18 cellular contexts compared by ENCODE assay signal in the genomic region with DNA sequence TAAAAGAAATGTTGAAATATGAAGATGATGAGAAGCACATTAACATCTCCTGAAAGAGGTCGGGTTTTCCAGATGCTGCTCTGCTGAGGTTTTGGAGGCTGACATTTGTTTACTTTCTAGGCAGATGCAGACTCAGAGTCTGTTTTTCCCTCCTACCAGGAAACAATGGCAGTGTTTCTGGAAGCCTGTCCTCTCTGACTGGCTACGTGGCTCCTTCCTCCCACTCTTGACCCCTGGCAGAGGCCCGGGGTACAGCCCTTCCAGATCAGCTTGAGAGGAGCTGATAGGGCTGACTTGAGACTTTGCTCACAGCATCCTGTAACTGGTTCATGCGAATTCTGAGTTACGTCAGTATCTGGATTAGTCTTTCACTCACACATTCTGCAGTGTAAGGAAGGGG. TPM values are rescaled to one million over a fixed set of nuclear protein-coding genes. Genes with fewer than 3 reads are reported as not detected.
DNase-seq lines count a peak whose midpoint lies in the region; ATAC-seq, FAIRE-seq and TF ChIP-seq lines count a peak whose summit lies in the region.
"Had no signal": no experiment of that assay in that cellular context is flagged by ENCODE, and none has a peak within 500 bp of the region (broad histone marks: within the 10 kb centered on the region; RNA-seq: fewer than 3 reads in every experiment).

No MANE protein-coding gene starts in this region.

- H3K27me3 ChIP-seq in K562 (ENCODE audit: control insufficient read depth in 2 of 2, insufficient read depth in 2 of 2, low read length in 2 of 2): peaks cover 11 to 19% of the 10 kb centered on the region in 2 experiments; a peak in 4 of 5 replicates
- H3K27me3 ChIP-seq: tibial artery had no signal

- no TSS peak for BruUV-seq in K562 (replicated peaks; lab: Mats Ljungman, UMichigan)

- peaks cover 82% of the 10 kb centered on the region for H3K36me3 Mint-ChIP-seq in activated naive CD4-positive, alpha-beta T cell treated with anti-CD3 and anti-CD28 coated beads, Interleukin-2, amount 10 ng/mL, durations not matched to agents 7 days and 5 days
- peaks cover 89% of the 10 kb centered on the region for H3K36me3 Mint-ChIP-seq in activated naive CD4-positive, alpha-beta T cell treated with anti-CD3 and anti-CD28 coated beads for 36 hours (ENCODE audit: low read depth)
- H3K36me3 Mint-ChIP-seq: WTC11 had no signal

- no peak overlapping the region for H3K9ac ChIP-seq in K562 (ENCODE audit: insufficient read depth in 1 of 2, low read depth in 2 of 2, low read length in 2 of 2)

- no peak for TF ChIP-seq RAD21 in K562 (CRISPR knock-in tag; conservative IDR thresholded peaks at IDR 0.05 in 1 of 2, IDR thresholded peaks at IDR 0.05 in 1 of 2)

- POLR2A ChIA-PET in K562 (lab: Yijun Ruan, JAX): interaction anchor here (0.6 kb wide), 1 partner anchor 556 kb away, joined by 3 read pairs; no protein-coding TSS in a partner anchor
- POLR2A ChIA-PET in HEK293T (lab: Yijun Ruan, JAX): no interaction called here

- H3K4me2 ChIP-seq in K562 (ENCODE audit: insufficient read depth, low read length): no peak overlapping the region

- no peak for TF ChIP-seq EP300 in K562 (IDR thresholded peaks at IDR 0.05; ENCODE audit: low read length)

- H3K79me2 ChIP-seq in K562 (ENCODE audit: control insufficient read depth, insufficient read depth, low read length): no peaks in the 10 kb centered on the region

- DNase-seq in activated naive CD4-positive, alpha-beta T cell treated with anti-CD3 and anti-CD28 coated beads, Interleukin-2, amount 10 ng/mL, durations not matched to agents 7 days and 5 days: no peak
- no peak for DNase-seq in activated naive CD4-positive, alpha-beta T cell treated with anti-CD3 and anti-CD28 coated beads for 36 hours
- DNase-seq in K562 (ENCODE audit: extremely low read depth in 1 of 4, low spot score in 3 of 4): no peak
- peak in 1 of 2 donors; percentile 44 for DNase-seq in left colon
- no peak for DNase-seq in stimulated activated naive CD8-positive, alpha-beta T cell treated with anti-CD3 and anti-CD28 coated beads, Interleukin-15, amount 100 ng/mL, for 72 hours
- no peak for DNase-seq in NCI-H510A treated with DMSO at 0.1 percent for 48 hours (lab: John Stamatoyannopoulos, UW)
- no peak for DNase-seq in HEK293T (ENCODE audit: extremely low spot score)
- DNase-seq in effector CD4-positive, alpha-beta T cell: no peak
- DNase-seq: activated effector memory CD4-positive, alpha-beta T cell treated with anti-CD3 and anti-CD28 coated beads, Interleukin-2, amount 50 U/mL, for 16 hours; HCEC 1CT; head of caudate nucleus; Karpas-422; NCI-H1417 treated with DMSO at 0.1 percent for 48 hours; OCI-M1; tibial artery had no signal

- H3K4me1 ChIP-seq in K562 (replicated peaks in 1 of 2; ENCODE audit: control insufficient read depth in 2 of 2, insufficient read depth in 2 of 2, low read length in 2 of 2): peaks cover 5 to 12% of the 10 kb centered on the region in 2 experiments; a peak in 4 of 5 replicates

- H3K27ac ChIP-seq in K562 (ENCODE audit: extremely low read depth, low read depth, low read length): no peak overlapping the region
- H3K27ac ChIP-seq: tibial artery had no signal

- H3K9me1 ChIP-seq in K562 (ENCODE audit: control insufficient read depth, insufficient read depth, low read length): peaks cover 3% of the 10 kb centered on the region

- CTCF ChIA-PET in activated naive CD4-positive, alpha-beta T cell treated with anti-CD3 and anti-CD28 coated beads, Interleukin-2, amount 10 ng/mL, durations not matched to agents 7 days and 5 days (lab: Charles Lee): no interaction called here
- CTCF ChIA-PET in activated naive CD4-positive, alpha-beta T cell treated with anti-CD3 and anti-CD28 coated beads for 36 hours (lab: Charles Lee): no interaction called here
- CTCF ChIA-PET in K562 (lab: Yijun Ruan, JAX; ENCODE audit: low intra/inter-chr PET ratio) (no interaction called here), HEK293T (lab: Yijun Ruan, JAX) (interaction anchor here (1.2 kb wide), 1 partner anchor 50 kb away, joined by 4 read pairs; no protein-coding TSS in a partner anchor)

- no peaks in the 10 kb centered on the region for H3K27me3 Mint-ChIP-seq in activated naive CD4-positive, alpha-beta T cell treated with anti-CD3 and anti-CD28 coated beads, Interleukin-2, amount 10 ng/mL, durations not matched to agents 7 days and 5 days
- H3K27me3 Mint-ChIP-seq in activated naive CD4-positive, alpha-beta T cell treated with anti-CD3 and anti-CD28 coated beads for 36 hours (ENCODE audit: low read depth): no peaks in the 10 kb centered on the region
- H3K27me3 Mint-ChIP-seq in stimulated activated naive CD8-positive, alpha-beta T cell treated with anti-CD3 and anti-CD28 coated beads, Interleukin-15, amount 100 ng/mL, for 72 hours: no peaks in the 10 kb centered on the region

- FAIRE-seq in K562 (lab: Jason Lieb, UNC): peak; percentile 57

- H3K9me3 ChIP-seq in K562 (replicated peaks; ENCODE audit: control insufficient read depth, insufficient read depth, low read depth, low read length): no peaks in the 10 kb centered on the region
- H3K9me3 ChIP-seq: tibial artery had no signal

- in situ Hi-C loops in K562 (cut with MboI): no loop called here

- no peak for TF ChIP-seq CTCF in K562 (IDR thresholded peaks at IDR 0.05 in 2 of 3, conservative IDR thresholded peaks at IDR 0.05 in 1 of 3; ENCODE audit: insufficient read depth in 2 of 3, low read depth in 1 of 3, low read length in 3 of 3)

- no peak for TF ChIP-seq POLR2A in K562 (conservative IDR thresholded peaks at IDR 0.05)

- H3K4me3 ChIP-seq in K562: no peak overlapping the region
- H3K4me3 ChIP-seq: tibial artery had no signal

- H3K27ac Mint-ChIP-seq in activated naive CD4-positive, alpha-beta T cell treated with anti-CD3 and anti-CD28 coated beads, Interleukin-2, amount 10 ng/mL, durations not matched to agents 7 days and 5 days: peak overlapping the region; percentile 58
- H3K27ac Mint-ChIP-seq in activated naive CD4-positive, alpha-beta T cell treated with anti-CD3 and anti-CD28 coated beads for 36 hours: no peak overlapping the region
- peak overlapping the region; percentile 47 to 66 for H3K27ac Mint-ChIP-seq in stimulated activated naive CD8-positive, alpha-beta T cell treated with anti-CD3 and anti-CD28 coated beads, Interleukin-15, amount 100 ng/mL, for 72 hours
- H3K27ac Mint-ChIP-seq: WTC11 had no signal

- WGBS in K562 (ENCODE audit: insufficient coverage, low coverage, missing lambda C conversion rate): 31% methylated on average over 5 of the region's 5 CpGs

- H3K9me3 Mint-ChIP-seq in activated naive CD4-positive, alpha-beta T cell treated with anti-CD3 and anti-CD28 coated beads, Interleukin-2, amount 10 ng/mL, durations not matched to agents 7 days and 5 days: no peaks in the 10 kb centered on the region
- no peaks in the 10 kb centered on the region for H3K9me3 Mint-ChIP-seq in activated naive CD4-positive, alpha-beta T cell treated with anti-CD3 and anti-CD28 coated beads for 36 hours
- no peaks in the 10 kb centered on the region for H3K9me3 Mint-ChIP-seq in stimulated activated naive CD8-positive, alpha-beta T cell treated with anti-CD3 and anti-CD28 coated beads, Interleukin-15, amount 100 ng/mL, for 72 hours

- no peak overlapping the region for H2AFZ ChIP-seq in K562 (ENCODE audit: low read depth, low read length)

- intact Hi-C loops in activated naive CD4-positive, alpha-beta T cell treated with anti-CD3 and anti-CD28 coated beads for 36 hours (cut with micrococcal nuclease): no loop called here
- intact Hi-C loops in K562 (cut with micrococcal nuclease): loop anchor here (10.0 kb wide), 1 partner anchor 66 kb away; a partner anchor contains a TSS
- intact Hi-C loops in left colon (cut with DNase I, micrococcal nuclease): loop anchor here in 1 of 2 donors (10.0 kb wide), 1 partner anchor 66 kb away; a partner anchor contains a TSS

- ATAC-seq in K562 (no peak), left colon (peak; percentile 48)
- ATAC-seq in stimulated activated naive CD8-positive, alpha-beta T cell treated with anti-CD3 and anti-CD28 coated beads, Interleukin-15, amount 100 ng/mL, for 72 hours: no peak
- ATAC-seq: SK-N-SH treated with all-trans-retinoic acid at 6 μM for 48 hours, WTC11 had no signal

- H3K4me1 Mint-ChIP-seq in activated naive CD4-positive, alpha-beta T cell treated with anti-CD3 and anti-CD28 coated beads, Interleukin-2, amount 10 ng/mL, durations not matched to agents 7 days and 5 days: peaks cover 58% of the 10 kb centered on the region
- H3K4me1 Mint-ChIP-seq in activated naive CD4-positive, alpha-beta T cell treated with anti-CD3 and anti-CD28 coated beads for 36 hours (ENCODE audit: low read depth): peaks cover 51% of the 10 kb centered on the region
- H3K4me1 Mint-ChIP-seq in stimulated activated naive CD8-positive, alpha-beta T cell treated with anti-CD3 and anti-CD28 coated beads, Interleukin-15, amount 100 ng/mL, for 72 hours: peaks cover 82% of the 10 kb centered on the region

- no peak overlapping the region for H3K4me3 Mint-ChIP-seq in activated naive CD4-positive, alpha-beta T cell treated with anti-CD3 and anti-CD28 coated beads, Interleukin-2, amount 10 ng/mL, durations not matched to agents 7 days and 5 days
- no peak overlapping the region for H3K4me3 Mint-ChIP-seq in activated naive CD4-positive, alpha-beta T cell treated with anti-CD3 and anti-CD28 coated beads for 36 hours
- H3K4me3 Mint-ChIP-seq in stimulated activated naive CD8-positive, alpha-beta T cell treated with anti-CD3 and anti-CD28 coated beads, Interleukin-15, amount 100 ng/mL, for 72 hours: no peak overlapping the region
- H3K4me3 Mint-ChIP-seq: WTC11 had no signal

- no peaks in the 10 kb centered on the region for H3K36me3 ChIP-seq in K562 (ENCODE audit: control insufficient read depth, insufficient read depth, low read length)
- H3K36me3 ChIP-seq: tibial artery had no signal

- H4K20me1 ChIP-seq in K562 (replicated peaks; ENCODE audit: control insufficient read depth, insufficient read depth, low read length): no peaks in the 10 kb centered on the region; the same call in 1 of the 2 replicates

RNA-seq across cellular contexts. Expression of a gene that starts 41.1 kb away (rescaled TPM):
- 10 to 100 TPM; 14.7 to 16.3 TPM for total RNA-seq in activated naive CD4-positive, alpha-beta T cell treated with anti-CD3 and anti-CD28 coated beads for 36 hours
- 12.8 and 14.2 TPM in 2 replicates for total RNA-seq in K562 (2011; cell fraction: chromatin; rRNA removed; ENCODE audit: low replicate concordance)
- total RNA-seq in K562 (2011; cell fraction: nucleolus; rRNA removed): 16.7 and 17.9 TPM in 2 replicates
- 13.9 and 18.0 TPM in 2 replicates for total RNA-seq in K562 (2011; cell fraction: nucleoplasm; rRNA removed)
- total RNA-seq in K562 (2014; rRNA removed) (9.8 and 10.1 TPM in 2 replicates), K562 (2014; rRNA removed; fragmentation: Illumina TruSeq; extraction: Trizol) (4.0 and 4.5 TPM in 2 replicates), K562 (2015; rRNA removed; fragmentation: Illumina TruSeq; extraction: Trizol) (4.7 and 5.2 TPM in 2 replicates), K562 (2021) (9.4 and 11.7 TPM in 2 replicates), left colon (10 to 100 TPM; 15.4 to 19.6 TPM)
- polyA plus RNA-seq in K562 (2011; rRNA removed) (8.0 and 18.3 TPM in 2 replicates), K562 (2014; fragmentation: Illumina TruSeq; extraction: Trizol) (10.6 and 11.2 TPM in 2 replicates), K562 (2014; fragmentation: Nextera tagmentation; extraction: Ambion mirVana) (1 to 10 TPM; 1.2 to 2.0 TPM), K562 (2014; rRNA removed) (8.7 and 9.9 TPM in 2 replicates)
- polyA plus RNA-seq in K562 (2011; cell fraction: cytosol; rRNA removed): 20.1 and 26.7 TPM in 2 replicates
- polyA plus RNA-seq in K562 (2011; cell fraction: nucleus; rRNA removed): 12.0 and 12.3 TPM in 2 replicates
- polyA plus RNA-seq in K562 (2012): 5.6 and 11.1 TPM in 2 replicates
- 4.5 and 4.7 TPM in 2 replicates for polyA minus RNA-seq in K562 (2011; rRNA and poly(A)+ RNA removed)
- polyA minus RNA-seq in K562 (2011; cell fraction: cytosol; rRNA and poly(A)+ RNA removed): 10.1 and 10.2 TPM in 2 replicates
- polyA minus RNA-seq in K562 (2011; cell fraction: nucleus; rRNA and poly(A)+ RNA removed): 2.9 and 3.1 TPM in 2 replicates

RNA-seq across cellular contexts. Expression of a gene that starts 43.7 kb away (rescaled TPM):
- 100 to 1,000 TPM; 443 to 471 TPM for total RNA-seq in activated naive CD4-positive, alpha-beta T cell treated with anti-CD3 and anti-CD28 coated beads for 36 hours
- not detected in 2 replicates for total RNA-seq in K562 (2011; cell fraction: chromatin; rRNA removed; ENCODE audit: low replicate concordance)
- not detected in 2 replicates for total RNA-seq in K562 (2011; cell fraction: nucleolus; rRNA removed)
- total RNA-seq in K562 (2011; cell fraction: nucleoplasm; rRNA removed): not detected in 2 replicates
- not detected in 2 replicates for total RNA-seq in K562 (2014; rRNA removed)
- not detected in 2 replicates for total RNA-seq in K562 (2014; rRNA removed; fragmentation: Illumina TruSeq; extraction: Trizol)
- total RNA-seq in K562 (2015; rRNA removed; fragmentation: Illumina TruSeq; extraction: Trizol): not detected in 2 replicates
- 0.95 and 1.1 TPM in 2 replicates for total RNA-seq in K562 (2021)
- polyA plus RNA-seq in K562 (2011; rRNA removed): not detected in 2 replicates
- not detected in 2 replicates for polyA plus RNA-seq in K562 (2011; cell fraction: cytosol; rRNA removed)
- not detected in 2 replicates for polyA plus RNA-seq in K562 (2011; cell fraction: nucleus; rRNA removed)
- 0.03 and 0.19 TPM in 2 replicates for polyA plus RNA-seq in K562 (2012)
- polyA plus RNA-seq in K562 (2014; fragmentation: Illumina TruSeq; extraction: Trizol): not detected in 2 replicates
- not detected for polyA plus RNA-seq in K562 (2014; fragmentation: Nextera tagmentation; extraction: Ambion mirVana)
- not detected in 2 replicates for polyA plus RNA-seq in K562 (2014; rRNA removed)
- not detected in 2 replicates for polyA minus RNA-seq in K562 (2011; rRNA and poly(A)+ RNA removed)
- not detected in 2 replicates for polyA minus RNA-seq in K562 (2011; cell fraction: cytosol; rRNA and poly(A)+ RNA removed)
- not detected in 2 replicates for polyA minus RNA-seq in K562 (2011; cell fraction: nucleus; rRNA and poly(A)+ RNA removed)
- total RNA-seq in left colon: 1 to 10 TPM in 1 of 2 donors, under 1 TPM in 1; 0.61 to 1.8 TPM
- total RNA-seq: NCI-H460 had no signal

Comparison
In these comparisons a context has a peak if more than half of its experiments do, and no peak if none do; other contexts are left out.
1. RNA of a gene that starts 43.7 kb away (total RNA-seq): 443 to 471 TPM in activated naive CD4-positive, alpha-beta T cell treated with anti-CD3 and anti-CD28 coated beads for 36 hours; 0.61 to 1.8 TPM in left colon and 0.95 to 1.1 TPM in K562; every median in the first group is over 100 times any median in the second.